1 cellular context compared by ENCODE assay signal in genomic region chr2:9165625-9166024, GRCh38.
A peak's percentile ranks its signal among the peaks of the same experiment; 100 is the strongest.
TF ChIP-seq lines count a peak whose summit lies in the region.

No MANE protein-coding gene starts in this region.

TF ChIP-seq in HepG2, 621 proteins besides CTCF, POLR2A, EP300 and RAD21 (continued from another document and continues in another):
- TF ChIP-seq PAXIP1 (CRISPR knock-in tag; conservative IDR thresholded peaks at IDR 0.05) (no peak), JARID2 (CRISPR knock-in tag; IDR thresholded peaks at IDR 0.05; ENCODE audit: insufficient replicate concordance) (no peak), MIER2 (CRISPR knock-in tag; IDR thresholded peaks at IDR 0.05) (no peak), CSRNP2 (CRISPR knock-in tag; conservative IDR thresholded peaks at IDR 0.05; ENCODE audit: low read depth) (no peak), TFAP4 (IDR thresholded peaks at IDR 0.05; ENCODE audit: borderline replicate concordance, low read depth) (no peak), ZFP41 (CRISPR knock-in tag; IDR thresholded peaks at IDR 0.05; ENCODE audit: borderline replicate concordance) (no peak), ZNF143 (CRISPR knock-in tag; IDR thresholded peaks at IDR 0.05) (no peak), TBL1XR1 (IDR thresholded peaks at IDR 0.05; ENCODE audit: borderline replicate concordance, low read length, partially characterized antibody) (no peak), TIGD3 (CRISPR knock-in tag; IDR thresholded peaks at IDR 0.05; ENCODE audit: borderline replicate concordance) (no peak), HNRNPL (IDR thresholded peaks at IDR 0.05; ENCODE audit: low read depth, low read length) (0 out of 2 replicates have a peak, but pooled peaks have one; percentile 42), NONO (IDR thresholded peaks at IDR 0.05) (no peak), NONO (CRISPR knock-in tag; conservative IDR thresholded peaks at IDR 0.05) (no peak), TBX3 (IDR thresholded peaks at IDR 0.05; ENCODE audit: borderline replicate concordance) (no peak), NCOA1 (CRISPR knock-in tag; IDR thresholded peaks at IDR 0.05) (no peak), KLF9 (CRISPR knock-in tag; IDR thresholded peaks at IDR 0.05; ENCODE audit: low read depth) (no peak), E2F5 (CRISPR knock-in tag; conservative IDR thresholded peaks at IDR 0.05) (no peak), ZNF746 (CRISPR knock-in tag; IDR thresholded peaks at IDR 0.05) (no peak), ZNF326 (CRISPR knock-in tag; IDR thresholded peaks at IDR 0.05; ENCODE audit: borderline replicate concordance) (no peak), ZFP36L2 (CRISPR knock-in tag; IDR thresholded peaks at IDR 0.05) (no peak), ZNF362 (CRISPR knock-in tag; IDR thresholded peaks at IDR 0.05; ENCODE audit: borderline replicate concordance) (0 out of 2 replicates have a peak, but pooled peaks have one; percentile 8), ATM (IDR thresholded peaks at IDR 0.05; ENCODE audit: borderline replicate concordance) (no peak), ZNF605 (CRISPR knock-in tag; IDR thresholded peaks at IDR 0.05) (no peak), SAFB2 (CRISPR knock-in tag; IDR thresholded peaks at IDR 0.05; ENCODE audit: borderline replicate concordance, low read depth) (no peak), HOMEZ (CRISPR knock-in tag; IDR thresholded peaks at IDR 0.05; ENCODE audit: low read depth) (no peak), ZNF850 (CRISPR knock-in tag; conservative IDR thresholded peaks at IDR 0.05) (no peak), FOSL1 (CRISPR knock-in tag; IDR thresholded peaks at IDR 0.05; ENCODE audit: borderline replicate concordance) (peak; percentile 42; the same call in 1 of the 2 replicates), KDM6A (CRISPR knock-in tag; IDR thresholded peaks at IDR 0.05; ENCODE audit: low read depth) (no peak), ZNF512B (CRISPR knock-in tag; IDR thresholded peaks at IDR 0.05; ENCODE audit: borderline replicate concordance) (no peak), PHF8 (CRISPR knock-in tag; IDR thresholded peaks at IDR 0.05) (no peak), SAP130 (CRISPR knock-in tag; IDR thresholded peaks at IDR 0.05; ENCODE audit: low read depth) (peak; percentile 29; the same call in 1 of the 2 replicates), RFXAP (CRISPR knock-in tag; IDR thresholded peaks at IDR 0.05; ENCODE audit: borderline replicate concordance) (no peak), ARNTL (CRISPR knock-in tag; IDR thresholded peaks at IDR 0.05) (no peak), ISX (CRISPR knock-in tag; conservative IDR thresholded peaks at IDR 0.05) (no peak), ATF4 (CRISPR knock-in tag; IDR thresholded peaks at IDR 0.05) (no peak), ZMYM3 (CRISPR knock-in tag; IDR thresholded peaks at IDR 0.05) (no peak), FOXK2 (IDR thresholded peaks at IDR 0.05) (no peak), MYC (CRISPR knock-in tag; IDR thresholded peaks at IDR 0.05; ENCODE audit: borderline replicate concordance) (0 out of 2 replicates have a peak, but pooled peaks have one; percentile 10), ZNF781 (CRISPR knock-in tag; IDR thresholded peaks at IDR 0.05; ENCODE audit: borderline replicate concordance, not compliant biosample characterization) (no peak), E2F2 (CRISPR knock-in tag; IDR thresholded peaks at IDR 0.05; ENCODE audit: borderline replicate concordance) (no peak), FOSL2 (CRISPR knock-in tag; IDR thresholded peaks at IDR 0.05) (peak; percentile 85), ZNF432 (CRISPR knock-in tag; IDR thresholded peaks at IDR 0.05; ENCODE audit: borderline replicate concordance) (no peak), ZBTB37 (CRISPR knock-in tag; IDR thresholded peaks at IDR 0.05) (0 out of 2 replicates have a peak, but pooled peaks have one; percentile 23)
